8 cellular contexts compared by ENCODE assay signal in the genomic region with DNA sequence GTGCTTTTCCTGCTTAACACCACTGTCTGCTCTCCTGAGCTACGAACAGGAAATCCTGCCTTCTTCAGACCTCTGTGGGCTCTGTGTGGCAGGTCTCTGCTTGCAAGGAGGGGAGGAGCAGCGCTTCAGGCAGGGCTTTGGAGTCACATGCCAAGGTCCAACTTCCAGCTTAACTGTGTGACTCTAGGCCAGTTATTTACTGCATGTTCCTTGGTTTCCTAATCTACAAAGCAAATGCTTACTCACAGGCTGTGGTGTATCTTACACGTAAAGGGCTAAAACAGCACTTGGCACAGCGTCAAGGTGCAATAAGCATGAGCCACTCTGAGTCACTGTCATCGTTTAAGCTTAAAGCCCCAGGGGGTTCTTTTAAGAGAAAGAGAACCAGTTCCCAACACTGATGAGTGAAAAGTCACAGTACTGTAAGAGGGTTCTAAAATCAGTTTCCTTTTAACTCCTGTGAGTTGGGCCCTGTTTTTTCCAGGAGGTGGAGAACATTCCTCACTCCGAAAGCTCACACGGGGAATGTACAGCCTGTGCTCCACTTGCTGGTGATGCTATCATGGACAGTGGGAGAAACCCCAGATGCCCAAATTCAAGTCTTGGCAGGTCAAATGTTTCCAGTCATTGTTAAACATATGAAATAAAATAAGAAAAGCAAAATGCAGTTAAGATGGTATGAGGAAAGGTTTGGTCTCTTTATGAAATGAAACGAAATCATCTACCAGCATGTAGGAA. TPM values are rescaled to one million over a fixed set of nuclear protein-coding genes. Genes with fewer than 3 reads are reported as not detected.
DNase-seq lines count a peak whose midpoint lies in the region; ATAC-seq and TF ChIP-seq lines count a peak whose summit lies in the region.

No MANE protein-coding gene starts in this region.

- H3K4me1 ChIP-seq in Peyer's patch (peaks cover 0 to 32% (median 0%) of the 10 kb centered on the region in 4 donors), adrenal gland (replicated peaks in 1 of 2) (peaks cover 19 to 27% of the 10 kb centered on the region in 2 donors), hepatocyte (ENCODE audit: insufficient read depth) (peaks cover 54% of the 10 kb centered on the region)

- TF ChIP-seq CTCF in Peyer's patch (IDR thresholded peaks at IDR 0.05) (no peak), adrenal gland (IDR thresholded peaks at IDR 0.05) (no peak), hepatocyte (IDR thresholded peaks at IDR 0.05; ENCODE audit: poor library complexity) (no peak)

- H3K4me3 ChIP-seq in Peyer's patch (peak overlapping the region in 3 of 4 donors; percentile 5 to 49 (median 41)), adrenal gland (no peak overlapping the region), hepatocyte (no peak overlapping the region)

- H2AFZ ChIP-seq in hepatocyte, result no peak overlapping the region

- peak; percentile 77 for ATAC-seq in GM18517 (IDR thresholded peaks at IDR 0.05; ENCODE audit: unreplicated experiment)
- peak; percentile 88 for ATAC-seq in HG03354 (IDR thresholded peaks at IDR 0.05; ENCODE audit: poor library complexity, severe bottlenecking, unreplicated experiment)

- WGBS in adrenal gland, 4 donors, result 33 to 35% (median 33%) methylated on average over 8 of the region's 8 CpGs
- 22% methylated on average over 8 of the region's 8 CpGs for WGBS in hepatocyte (ENCODE audit: low lambda C conversion rate, missing lambda C conversion rate)

- in situ Hi-C loops in ACHN (cut with HindIII; ENCODE audit: low pct_ligation_motif_present, low pct_unique_long_range_greater_than_20kb, low sequenced_read_pairs), result no loop called here

- H3K36me3 ChIP-seq in Peyer's patch (peaks cover 0 to 18% (median 0%) of the 10 kb centered on the region in 3 donors), adrenal gland (replicated peaks in 1 of 2) (peaks cover 0 to 11% of the 10 kb centered on the region in 2 donors), hepatocyte (replicated peaks; ENCODE audit: insufficient read depth, low read depth) (no peaks in the 10 kb centered on the region)

- intact Hi-C loops in adrenal gland (cut with DNase I), result no loop called here

- H4K20me1 ChIP-seq in hepatocyte (ENCODE audit: insufficient read depth, poor library complexity, severe bottlenecking), result no peaks in the 10 kb centered on the region

- H3K27me3 ChIP-seq in Peyer's patch (no peaks in the 10 kb centered on the region), adrenal gland (no peaks in the 10 kb centered on the region), hepatocyte (no peaks in the 10 kb centered on the region)

- H3K9me3 ChIP-seq in Peyer's patch (no peaks in the 10 kb centered on the region), adrenal gland (replicated peaks in 1 of 3) (no peaks in the 10 kb centered on the region), hepatocyte (ENCODE audit: low read depth) (no peaks in the 10 kb centered on the region)

- H3K27ac ChIP-seq in Peyer's patch (peak overlapping the region in 3 of 4 donors; percentile 78 to 95 (median 94)), adrenal gland (peak overlapping the region; percentile 79 to 96 (median 93)), hepatocyte (peak overlapping the region; percentile 98)

- peak; percentile 86 to 87 for TF ChIP-seq POLR2A in Peyer's patch (IDR thresholded peaks at IDR 0.05)
- peak in 1 of 2 donors; percentile 75 for TF ChIP-seq POLR2A in adrenal gland (IDR thresholded peaks at IDR 0.05)

- peak overlapping the region; percentile 62 for H3K4me2 ChIP-seq in hepatocyte

- H3K79me2 ChIP-seq in hepatocyte, result peaks cover 17% of the 10 kb centered on the region

- DNase-seq in ACHN (peak; percentile 100), Peyer's patch (peak; percentile 17 to 94 (median 78)), adrenal gland (peak; percentile 80 to 95 (median 95)), hepatocyte (ENCODE audit: low spot score) (peak; percentile 95), NCI-H1930 (lab: John Stamatoyannopoulos, UW) (no peak)
- DNase-seq in stimulated activated CD4-positive, alpha-beta T cell treated with anti-CD3 and anti-CD28 coated beads, Interleukin-15, amount 100 ng/mL, for 24 hours, result peak; percentile 73

- H3K9me2 ChIP-seq in hepatocyte (replicated peaks; ENCODE audit: insufficient read depth), result no peaks in the 10 kb centered on the region

RNA-seq across cellular contexts. Expression of gene BCAR1, which starts 54.1 kb away (rescaled TPM):
- 100 to 1,000 TPM in 3 of 4 donors, 10 to 100 TPM in 1; 77.6 to 251 (median 206) TPM for total RNA-seq in Peyer's patch
- total RNA-seq in adrenal gland, result 10 to 100 TPM; 55.4 to 74.9 (median 66.8) TPM
- 10 to 100 TPM; 10.2 to 87.7 (median 54.3) TPM for polyA plus RNA-seq in adrenal gland
- 73.2 and 77.3 TPM in 2 replicates for total RNA-seq in hepatocyte
- 112 and 124 TPM in 2 replicates for polyA plus RNA-seq in hepatocyte

Comparison
In these comparisons a context has a peak if more than half of its experiments do, and no peak if none do; other contexts are left out.
1. DNase-seq: peak in ACHN (single experiment), Peyer's patch (3 of 3), adrenal gland (7 of 7), hepatocyte (single experiment) and stimulated activated CD4-positive, alpha-beta T cell treated with anti-CD3 and anti-CD28 coated beads, Interleukin-15, amount 100 ng/mL, for 24 hours (single experiment); none in NCI-H1930 (0 of 2).
2. H3K4me3 ChIP-seq: peak in Peyer's patch (3 of 4); none in adrenal gland (0 of 4) and hepatocyte (single experiment).
3. Peak in every context shown above with its lines, with median percentiles within 50 percentile points of each other: H3K27ac ChIP-seq.